ENCODE assay signal across 10 cellular contexts in genomic region chr19:55353803-55354697, GRCh38. TPM values are rescaled to one million over a fixed set of nuclear protein-coding genes. Genes with fewer than 3 reads are reported as not detected.
DNase-seq lines count a peak whose midpoint lies in the region; ATAC-seq and TF ChIP-seq lines count a peak whose summit lies in the region.
"Had no signal": no experiment of that assay in that cellular context is flagged by ENCODE, and none has a peak within 500 bp of the region (broad histone marks: within the 10 kb centered on the region; RNA-seq: fewer than 3 reads in every experiment).

No MANE protein-coding gene starts in this region.

- peak; percentile 29 for TF ChIP-seq RAD21 in neural cell (conservative IDR thresholded peaks at IDR 0.05)

- ATAC-seq in GM21526 (IDR thresholded peaks at IDR 0.05; ENCODE audit: low FRiP score, unreplicated experiment), result no peak

- H3K9me3 ChIP-seq in OCI-LY1 (ENCODE audit: low read length) (no peaks in the 10 kb centered on the region), neural cell (ENCODE audit: low read length) (no peaks in the 10 kb centered on the region), tibial nerve (no peaks in the 10 kb centered on the region)

- H3K4me1 Mint-ChIP-seq in activated T-helper 1 cell treated with anti-CD3 and anti-CD28 coated beads, Interleukin-12 subunit alpha, Interleukin-12 subunit beta, Interleukin-2, Interleukin-4 antibody, amounts not matched to agents 30 ng/mL and 10 ng/mL and 1 ng/mL, durations not matched to agents 14 hours and 24 hours and 36 hours (ENCODE audit: low read depth), result peaks cover 26% of the 10 kb centered on the region

- intact Hi-C loops in activated T-helper 1 cell treated with anti-CD3 and anti-CD28 coated beads, Interleukin-12 subunit alpha, Interleukin-12 subunit beta, Interleukin-2, Interleukin-4 antibody, amounts not matched to agents 30 ng/mL and 10 ng/mL and 1 ng/mL, durations not matched to agents 14 hours and 24 hours and 36 hours (cut with micrococcal nuclease), result loop anchor here (1.0 to 2.0 kb wide), 4 partner anchors 15 to 74 kb away; partner anchors contain the start of genes HSPBP1, KMT5C and RPL28

- no peaks in the 10 kb centered on the region for H3K9me2 ChIP-seq in OCI-LY1 (ENCODE audit: low read depth, low read length)
- no peaks in the 10 kb centered on the region for H3K9me2 ChIP-seq in neural cell (ENCODE audit: insufficient read depth, low read length)

- no peaks in the 10 kb centered on the region for H3K36me3 ChIP-seq in OCI-LY1 (ENCODE audit: insufficient read depth, low read length)
- no peaks in the 10 kb centered on the region for H3K36me3 ChIP-seq in neural cell (ENCODE audit: insufficient read depth, low read length)
- H3K36me3 ChIP-seq in tibial nerve, result peaks cover 0 to 4% (median 0%) of the 10 kb centered on the region in 3 donors

- H3K4me3 ChIP-seq in OCI-LY1 (ENCODE audit: low read depth, low read length, poor library complexity, severe bottlenecking) (peak overlapping the region; percentile 55), fibroblast of mammary gland (ENCODE audit: control insufficient read depth, low read depth, low read length) (peak overlapping the region; percentile 31), neural cell (ENCODE audit: low read length) (peak overlapping the region; percentile 71), tibial nerve (peak overlapping the region; percentile 8 to 50 (median 26))

- H3K79me2 ChIP-seq in OCI-LY1 (ENCODE audit: insufficient read depth, low read length) (no peaks in the 10 kb centered on the region), neural cell (replicated peaks; ENCODE audit: insufficient read depth, low read length) (no peaks in the 10 kb centered on the region)

- H3K4me1 ChIP-seq in OCI-LY1 (ENCODE audit: insufficient read depth, low read length, severe bottlenecking) (peaks cover 7% of the 10 kb centered on the region), tibial nerve (peaks cover 0 to 22% (median 8%) of the 10 kb centered on the region in 4 donors)

- H3F3A ChIP-seq in OCI-LY1 (ENCODE audit: insufficient read depth, low read length) (no peaks in the 10 kb centered on the region), neural cell (ENCODE audit: insufficient read depth, low read length, poor library complexity, severe bottlenecking) (no peaks in the 10 kb centered on the region)

- H4K20me1 ChIP-seq in OCI-LY1 (ENCODE audit: insufficient read depth, low read length), result no peaks in the 10 kb centered on the region
- H4K20me1 ChIP-seq in neural cell (ENCODE audit: insufficient read depth), result no peaks in the 10 kb centered on the region

- no peak for TF ChIP-seq CTCF in OCI-LY1 (IDR thresholded peaks at IDR 0.05; ENCODE audit: low read length)
- no peak for TF ChIP-seq CTCF in fibroblast of mammary gland (conservative IDR thresholded peaks at IDR 0.05; ENCODE audit: control insufficient read depth, insufficient read depth, low read depth, low read length)
- no peak for TF ChIP-seq CTCF in neural cell (IDR thresholded peaks at IDR 0.05; ENCODE audit: poor library complexity, severe bottlenecking)
- no peak for TF ChIP-seq CTCF in tibial nerve (IDR thresholded peaks at IDR 0.05)

- H3K4me2 ChIP-seq in OCI-LY1 (ENCODE audit: low read length) (peak overlapping the region; percentile 67), neural cell (ENCODE audit: low read length) (peak overlapping the region; percentile 81)

- H3K27ac ChIP-seq in OCI-LY1 (ENCODE audit: low read depth, low read length, poor library complexity, severe bottlenecking), result no peak overlapping the region
- H3K27ac ChIP-seq in neural cell (ENCODE audit: low read length), result no peak overlapping the region
- no peak overlapping the region for H3K27ac ChIP-seq in tibial nerve

- H3K27me3 ChIP-seq in OCI-LY1 (ENCODE audit: insufficient read depth, low read length), result peaks cover 7% of the 10 kb centered on the region
- H3K27me3 ChIP-seq in neural cell (ENCODE audit: insufficient read depth, low read depth, low read length), result peaks cover 54% of the 10 kb centered on the region
- H3K27me3 ChIP-seq in tibial nerve, result peaks cover 5 to 74% of the 10 kb centered on the region in 2 donors

- WGBS in tibial nerve, 2 donors, result 3% methylated on average over 22 to 56 of the region's 72 CpGs

- DNase-seq in NCI-H2196 (lab: John Stamatoyannopoulos, UW; ENCODE audit: unreplicated experiment) (peak; percentile 60), NCI-H2196 treated with DMSO at 0.1 percent for 48 hours (lab: John Stamatoyannopoulos, UW; ENCODE audit: unreplicated experiment) (no peak), fibroblast of mammary gland (ENCODE audit: low read depth) (peak; percentile 21), tibial nerve (ENCODE audit: low spot score in 2 of 2) (no peak)
- peak; percentile 45 for DNase-seq in activated T-helper 1 cell treated with anti-CD3 and anti-CD28 coated beads, Interleukin-12 subunit alpha, Interleukin-12 subunit beta, Interleukin-2, Interleukin-4 antibody, amounts not matched to agents 30 ng/mL and 10 ng/mL and 1 ng/mL, durations not matched to agents 14 hours and 24 hours and 36 hours (ENCODE audit: low spot score)
- DNase-seq: DND-41 had no signal

- TF ChIP-seq EP300 in neural cell (conservative IDR thresholded peaks at IDR 0.05; ENCODE audit: poor library complexity, severe bottlenecking) (no peak), tibial nerve (IDR thresholded peaks at IDR 0.05) (no peak)

- TF ChIP-seq POLR2A in tibial nerve (IDR thresholded peaks at IDR 0.05), result no peak

- no peak overlapping the region for H3K27ac Mint-ChIP-seq in activated T-helper 1 cell treated with anti-CD3 and anti-CD28 coated beads, Interleukin-12 subunit alpha, Interleukin-12 subunit beta, Interleukin-2, Interleukin-4 antibody, amounts not matched to agents 30 ng/mL and 10 ng/mL and 1 ng/mL, durations not matched to agents 14 hours and 24 hours and 36 hours

- peak overlapping the region; percentile 82 for H3K4me3 Mint-ChIP-seq in activated T-helper 1 cell treated with anti-CD3 and anti-CD28 coated beads, Interleukin-12 subunit alpha, Interleukin-12 subunit beta, Interleukin-2, Interleukin-4 antibody, amounts not matched to agents 30 ng/mL and 10 ng/mL and 1 ng/mL, durations not matched to agents 14 hours and 24 hours and 36 hours

- no peak overlapping the region for H2AFZ ChIP-seq in OCI-LY1 (ENCODE audit: low read length)
- no peak overlapping the region for H2AFZ ChIP-seq in neural cell (ENCODE audit: low read depth, low read length)

- no peaks in the 10 kb centered on the region for H3K9me3 Mint-ChIP-seq in activated T-helper 1 cell treated with anti-CD3 and anti-CD28 coated beads, Interleukin-12 subunit alpha, Interleukin-12 subunit beta, Interleukin-2, Interleukin-4 antibody, amounts not matched to agents 30 ng/mL and 10 ng/mL and 1 ng/mL, durations not matched to agents 14 hours and 24 hours and 36 hours

- no peaks in the 10 kb centered on the region for H3K36me3 Mint-ChIP-seq in activated T-helper 1 cell treated with anti-CD3 and anti-CD28 coated beads, Interleukin-12 subunit alpha, Interleukin-12 subunit beta, Interleukin-2, Interleukin-4 antibody, amounts not matched to agents 30 ng/mL and 10 ng/mL and 1 ng/mL, durations not matched to agents 14 hours and 24 hours and 36 hours (ENCODE audit: low read depth)

- H3K9ac ChIP-seq in OCI-LY1 (ENCODE audit: low read length), result 0 out of 2 replicates have a peak overlapping the region, but pooled peaks have one; percentile 3
- peak overlapping the region; percentile 41 for H3K9ac ChIP-seq in neural cell (ENCODE audit: low read length)

- H3K27me3 Mint-ChIP-seq in activated T-helper 1 cell treated with anti-CD3 and anti-CD28 coated beads, Interleukin-12 subunit alpha, Interleukin-12 subunit beta, Interleukin-2, Interleukin-4 antibody, amounts not matched to agents 30 ng/mL and 10 ng/mL and 1 ng/mL, durations not matched to agents 14 hours and 24 hours and 36 hours (ENCODE audit: insufficient read depth), result peaks cover 44% of the 10 kb centered on the region

TF ChIP-seq in neural cell, 6 proteins besides CTCF, POLR2A, EP300 and RAD21:
- TF ChIP-seq TAF1 (IDR thresholded peaks at IDR 0.05; ENCODE audit: low read depth) (no peak), POLR2AphosphoS5 (IDR thresholded peaks at IDR 0.05) (no peak), SMC3 (conservative IDR thresholded peaks at IDR 0.05; ENCODE audit: poor library complexity) (no peak), EZH2 (IDR thresholded peaks at IDR 0.05; ENCODE audit: borderline replicate concordance, insufficient read depth, low read length, poor library complexity, severe bottlenecking) (no peak), MXI1 (conservative IDR thresholded peaks at IDR 0.05; ENCODE audit: poor library complexity, severe bottlenecking) (peak; percentile 64)

RNA-seq across cellular contexts. Expression of gene COX6B2, which starts 0.5 kb away (rescaled TPM):
- 0.26 TPM in 1 of 2 replicates, not detected in the other for total RNA-seq in activated T-helper 1 cell treated with anti-CD3 and anti-CD28 coated beads, Interleukin-12 subunit alpha, Interleukin-12 subunit beta, Interleukin-2, Interleukin-4 antibody, amounts not matched to agents 30 ng/mL and 10 ng/mL and 1 ng/mL, durations not matched to agents 14 hours and 24 hours and 36 hours
- polyA plus RNA-seq in neural cell, result 0.17 TPM in 1 of 2 replicates, not detected in the other
- polyA minus RNA-seq in neural cell, result not detected in 2 replicates
- not detected for total RNA-seq in tibial nerve

RNA-seq across cellular contexts. Expression of gene GARIN5B, which starts 9.0 kb away (rescaled TPM):
- 0.05 TPM in 1 of 2 replicates, not detected in the other for total RNA-seq in activated T-helper 1 cell treated with anti-CD3 and anti-CD28 coated beads, Interleukin-12 subunit alpha, Interleukin-12 subunit beta, Interleukin-2, Interleukin-4 antibody, amounts not matched to agents 30 ng/mL and 10 ng/mL and 1 ng/mL, durations not matched to agents 14 hours and 24 hours and 36 hours
- polyA plus RNA-seq in neural cell, result not detected in 2 replicates
- polyA minus RNA-seq in neural cell, result not detected in 2 replicates
- not detected for total RNA-seq in tibial nerve
- total RNA-seq: frontal cortex had no signal

RNA-seq across cellular contexts. Expression of gene KMT5C, which starts 14.4 kb away (rescaled TPM):
- 29.1 and 29.9 TPM in 2 replicates for total RNA-seq in activated T-helper 1 cell treated with anti-CD3 and anti-CD28 coated beads, Interleukin-12 subunit alpha, Interleukin-12 subunit beta, Interleukin-2, Interleukin-4 antibody, amounts not matched to agents 30 ng/mL and 10 ng/mL and 1 ng/mL, durations not matched to agents 14 hours and 24 hours and 36 hours
- 50.9 and 72.1 TPM in 2 replicates for polyA plus RNA-seq in neural cell
- 30.8 and 37.7 TPM in 2 replicates for polyA minus RNA-seq in neural cell
- 10 to 100 TPM; 30.6 to 50.0 (median 41.2) TPM for total RNA-seq in tibial nerve

RNA-seq across cellular contexts. Expression of gene IL11, which starts 16.2 kb away (rescaled TPM):
- 0.34 TPM in 1 of 2 replicates, not detected in the other for total RNA-seq in activated T-helper 1 cell treated with anti-CD3 and anti-CD28 coated beads, Interleukin-12 subunit alpha, Interleukin-12 subunit beta, Interleukin-2, Interleukin-4 antibody, amounts not matched to agents 30 ng/mL and 10 ng/mL and 1 ng/mL, durations not matched to agents 14 hours and 24 hours and 36 hours
- 0.62 and 1.7 TPM in 2 replicates for polyA plus RNA-seq in neural cell
- polyA minus RNA-seq in neural cell, result 0.23 TPM in 1 of 2 replicates, not detected in the other
- total RNA-seq in tibial nerve, result under 1 TPM in 1 of 4 donors, not detected in 3; 0.21 TPM

RNA-seq across cellular contexts. Expression of gene TMEM190, which starts 22.6 kb away (rescaled TPM):
- not detected in 2 replicates for total RNA-seq in activated T-helper 1 cell treated with anti-CD3 and anti-CD28 coated beads, Interleukin-12 subunit alpha, Interleukin-12 subunit beta, Interleukin-2, Interleukin-4 antibody, amounts not matched to agents 30 ng/mL and 10 ng/mL and 1 ng/mL, durations not matched to agents 14 hours and 24 hours and 36 hours
- not detected in 2 replicates for polyA plus RNA-seq in neural cell
- polyA minus RNA-seq in neural cell, result not detected in 2 replicates
- 1 to 10 TPM in 1 of 4 donors, not detected in 3; 2.7 TPM for total RNA-seq in tibial nerve
- total RNA-seq: frontal cortex had no signal

Comparison
In these comparisons a context has a peak if more than half of its experiments do, and no peak if none do; other contexts are left out.
1. DNase-seq: peak in NCI-H2196 (single experiment), activated T-helper 1 cell treated with anti-CD3 and anti-CD28 coated beads, Interleukin-12 subunit alpha, Interleukin-12 subunit beta, Interleukin-2, Interleukin-4 antibody, amounts not matched to agents 30 ng/mL and 10 ng/mL and 1 ng/mL, durations not matched to agents 14 hours and 24 hours and 36 hours (single experiment) and fibroblast of mammary gland (single experiment); none in NCI-H2196 treated with DMSO at 0.1 percent for 48 hours (single experiment) and tibial nerve (0 of 2).
2. Peak in every context shown above with its lines, with median percentiles within 50 percentile points of each other: H3K4me3 ChIP-seq.